In genomic region chr5:134370306-134370870, GRCh38 we compare ENCODE assay signal across 1 cellular context.
TF ChIP-seq lines count a peak whose summit lies in the region.

No MANE protein-coding gene starts in this region.

TF ChIP-seq in K562, 482 proteins besides CTCF, POLR2A, EP300 and RAD21 (continues in another document):
- TF ChIP-seq MYC (IDR thresholded peaks at IDR 0.05; ENCODE audit: low read depth, low read length) (no peak), MYC (CRISPR knock-in tag; IDR thresholded peaks at IDR 0.05; ENCODE audit: borderline replicate concordance, low read depth) (no peak), ZBTB40 (IDR thresholded peaks at IDR 0.05) (no peak), ZBTB40 (CRISPR knock-in tag; IDR thresholded peaks at IDR 0.05) (no peak), ZNF592 (IDR thresholded peaks at IDR 0.05) (0 out of 2 replicates have a peak, but pooled peaks have one; percentile 34), RFX1 (IDR thresholded peaks at IDR 0.05) (peak; percentile 12; the same call in 1 of the 2 replicates), BRD4 (IDR thresholded peaks at IDR 0.05) (0 out of 2 replicates have a peak, but pooled peaks have one; percentile 12), HNRNPUL1 (IDR thresholded peaks at IDR 0.05; ENCODE audit: low read length) (no peak), PRDM10 (IDR thresholded peaks at IDR 0.05; ENCODE audit: partially characterized antibody) (peak; percentile 38), HDGF (IDR thresholded peaks at IDR 0.05) (no peak), EGR1 (conservative IDR thresholded peaks at IDR 0.05) (peak; percentile 7; the same call in 1 of the 2 replicates), ATF6 (CRISPR knock-in tag; IDR thresholded peaks at IDR 0.05) (no peak), ZSCAN32 (CRISPR knock-in tag; IDR thresholded peaks at IDR 0.05) (peak; percentile 39; the same call in 1 of the 2 replicates), ZNF766 (CRISPR knock-in tag; conservative IDR thresholded peaks at IDR 0.05) (0 out of 2 replicates have a peak, but pooled peaks have one; percentile 35), UBTF (IDR thresholded peaks at IDR 0.05; ENCODE audit: borderline replicate concordance in 1 of 2, low read depth in 2 of 2, low read length in 2 of 2) (no peak), ZNF589 (CRISPR knock-in tag; IDR thresholded peaks at IDR 0.05; ENCODE audit: low read depth) (no peak), SRSF3 (IDR thresholded peaks at IDR 0.05; ENCODE audit: insufficient read depth, low read length) (no peak), NR2C1 (IDR thresholded peaks at IDR 0.05) (no peak), NR2C1 (tag; IDR thresholded peaks at IDR 0.05) (no peak), HMGXB4 (CRISPR knock-in tag; IDR thresholded peaks at IDR 0.05) (no peak)
